ENCODE assay signal across 27 cellular contexts in genomic region chr2:76688732-76689131, GRCh38.
DNase-seq lines count a peak whose midpoint lies in the region; ATAC-seq, FAIRE-seq and TF ChIP-seq lines count a peak whose summit lies in the region.
"Had no signal": no experiment of that assay in that cellular context is flagged by ENCODE, and none has a peak within 500 bp of the region (broad histone marks: within the 10 kb centered on the region; RNA-seq: fewer than 3 reads in every experiment).

No MANE protein-coding gene starts in this region.

- H4K91ac ChIP-seq in H9 (ENCODE audit: insufficient read length, low read depth, low read length): no peak overlapping the region

- no peak overlapping the region for H3K9ac ChIP-seq in HepG2 (ENCODE audit: insufficient read depth, low read depth, low read length)
- no peak overlapping the region for H3K9ac ChIP-seq in H9 (ENCODE audit: extremely low read depth, insufficient read length, low read length)
- no peak overlapping the region for H3K9ac ChIP-seq in endodermal cell (ENCODE audit: extremely low read depth, low read length, poor library complexity, severe bottlenecking)
- H3K9ac ChIP-seq: BLaER1 had no signal

- H4K20me1 ChIP-seq in HepG2 (ENCODE audit: insufficient read depth, low read length) (no peaks in the 10 kb centered on the region), H9 (ENCODE audit: control insufficient read depth, insufficient read depth, insufficient read length) (no peaks in the 10 kb centered on the region)
- H4K20me1 ChIP-seq: BLaER1 had no signal

- H3K79me1 ChIP-seq in H9 (ENCODE audit: insufficient read depth, low read depth, low read length, poor library complexity, severe bottlenecking): no peaks in the 10 kb centered on the region

- H4K8ac ChIP-seq in H9 (replicated peaks; ENCODE audit: insufficient read length, low read depth, low read length): no peak overlapping the region

- no peak for FAIRE-seq in HepG2 (lab: Jason Lieb, UNC)
- FAIRE-seq: A204.1, GM12878, GM12892, GM18507 had no signal

- H2AK5ac ChIP-seq in H9 (ENCODE audit: insufficient read length, low read length): no peak overlapping the region

- H3K27ac ChIP-seq in HepG2 (ENCODE audit: extremely low read length, insufficient read depth, low read length) (no peak overlapping the region), right lobe of liver (no peak overlapping the region), H9 (ENCODE audit: insufficient read length, low read depth, low read length) (no peak overlapping the region), endodermal cell (ENCODE audit: low read depth, low read length) (no peak overlapping the region)
- H3K27ac ChIP-seq: BLaER1 had no signal

- H2BK12ac ChIP-seq in H9 (ENCODE audit: insufficient read length, low read depth, low read length): no peak overlapping the region

- H3K4me1 Mint-ChIP-seq in H9 (peaks cover 14 to 17% of the 10 kb centered on the region in 2 experiments), endodermal cell (peaks cover 26% of the 10 kb centered on the region)
- H3K4me1 Mint-ChIP-seq: CD14-positive monocyte; CD4-positive, alpha-beta memory T cell; CD4-positive, CD25-positive, alpha-beta regulatory T cell; CD8-positive, alpha-beta memory T cell had no signal

- H3K23me2 ChIP-seq in H9 (ENCODE audit: insufficient read length, low read depth, low read length, poor library complexity, severe bottlenecking): no peaks in the 10 kb centered on the region

- H3K36me3 Mint-ChIP-seq in H9 (ENCODE audit: insufficient read depth in 1 of 3, low read depth in 3 of 3): no peaks in the 10 kb centered on the region
- H3K36me3 Mint-ChIP-seq in endodermal cell (ENCODE audit: low read depth): no peaks in the 10 kb centered on the region
- H3K36me3 Mint-ChIP-seq: CD14-positive monocyte; CD4-positive, alpha-beta memory T cell; CD4-positive, CD25-positive, alpha-beta regulatory T cell had no signal

- H3K4me2 ChIP-seq in HepG2 (ENCODE audit: low read depth, low read length): no peak overlapping the region
- no peak overlapping the region for H3K4me2 ChIP-seq in H9 (ENCODE audit: insufficient read depth, insufficient read length, low read length)
- H3K4me2 ChIP-seq: BLaER1 had no signal

- TF ChIP-seq CTCF in HepG2 (CRISPR knock-in tag; IDR thresholded peaks at IDR 0.05) (no peak), right lobe of liver (IDR thresholded peaks at IDR 0.05) (no peak), H9 (conservative IDR thresholded peaks at IDR 0.05) (peak; percentile 28; the same call in 2 of the 3 replicates), endodermal cell (conservative IDR thresholded peaks at IDR 0.05) (peak; percentile 62)

- H2BK20ac ChIP-seq in H9 (ENCODE audit: low read depth, low read length, poor library complexity, severe bottlenecking): no peak overlapping the region

- H3K79me2 ChIP-seq in HepG2 (ENCODE audit: insufficient read depth, low read length): no peaks in the 10 kb centered on the region
- no peaks in the 10 kb centered on the region for H3K79me2 ChIP-seq in H9 (ENCODE audit: insufficient read depth, low read length)

- no peak for TF ChIP-seq RAD21 in HepG2 (CRISPR knock-in tag; IDR thresholded peaks at IDR 0.05)

- H2BK5ac ChIP-seq in H9 (ENCODE audit: insufficient read length, low read length): no peak overlapping the region

- POLR2A ChIA-PET in HepG2 (lab: Yijun Ruan, JAX): no interaction called here

- H3K14ac ChIP-seq in H9 (ENCODE audit: insufficient read depth, low read length): no peak overlapping the region

- H3K9me3 Mint-ChIP-seq in H9: no peaks in the 10 kb centered on the region
- no peaks in the 10 kb centered on the region for H3K9me3 Mint-ChIP-seq in endodermal cell

- TF ChIP-seq EP300 in HepG2 (IDR thresholded peaks at IDR 0.05; ENCODE audit: low read depth in 2 of 2, low read length in 2 of 2) (no peak), HepG2 (CRISPR knock-in tag; IDR thresholded peaks at IDR 0.05; ENCODE audit: borderline replicate concordance) (no peak)

- H3K18ac ChIP-seq in H9 (ENCODE audit: insufficient read length, low read depth, low read length): no peak overlapping the region

- intact Hi-C loops in HepG2 (cut with micrococcal nuclease; ENCODE audit: unreplicated experiment): no loop called here
- intact Hi-C loops in right lobe of liver (cut with DNase I): no loop called here

- no peak overlapping the region for H3K56ac ChIP-seq in H9 (ENCODE audit: insufficient read length, low read depth, low read length)

- DNase-seq in HepG2 (ENCODE audit: low spot score) (no peak), right lobe of liver (no peak), H9 (no peak), endodermal cell (no peak), NCI-H2227 (lab: John Stamatoyannopoulos, UW; ENCODE audit: unreplicated experiment) (no peak)
- DNase-seq: 8988T; ACHN; BE2C; C1 segment of cervical spinal cord; CD4-positive, alpha-beta memory T cell; CD4-positive, CD25-positive, alpha-beta regulatory T cell; CD8-positive, alpha-beta memory T cell; COR-L47; DMS 273 treated with DMSO at 0.1 percent for 48 hours; DMS153; DMS53; DMS79; DND-41; EL; GDM1 had no signal

- no peak overlapping the region for H2BK15ac ChIP-seq in H9 (ENCODE audit: low read depth, low read length)

- no peak overlapping the region for H3K4ac ChIP-seq in H9 (ENCODE audit: low read depth, low read length)

- no TSS peak for BruUV-seq in HepG2 (replicated peaks; lab: Mats Ljungman, UMichigan)

- 4% methylated on average over 1 of the region's 1 CpG for WGBS in HepG2 (ENCODE audit: low lambda C conversion rate)
- WGBS in right lobe of liver (ENCODE audit: insufficient coverage, low coverage, low lambda C conversion rate, missing lambda C conversion rate): 17% methylated on average over 1 of the region's 1 CpG
- no CpG with 5 or more reads among the region's 1 CpG for WGBS in H9 (ENCODE audit: extremely low coverage, insufficient read length, low lambda C conversion rate)
- WGBS in endodermal cell (ENCODE audit: insufficient coverage in 1 of 2, insufficient read length in 1 of 2), 2 experiments: 76 to 100% methylated on average over 1 of the region's 1 CpG

- no peak for TF ChIP-seq POLR2A in HepG2 (IDR thresholded peaks at IDR 0.05; ENCODE audit: insufficient read depth in 1 of 2, low read depth in 2 of 2, low read length in 2 of 2)
- no peak for TF ChIP-seq POLR2A in right lobe of liver (IDR thresholded peaks at IDR 0.05)

- CTCF ChIA-PET in HepG2 (lab: Yijun Ruan, JAX; ENCODE audit: low intra/inter-chr PET ratio, low total read pairs): no interaction called here

- H3K9me3 ChIP-seq in HepG2 (ENCODE audit: low read length) (no peaks in the 10 kb centered on the region), right lobe of liver (no peaks in the 10 kb centered on the region), H9 (ENCODE audit: control insufficient read depth, low read depth, low read length) (no peaks in the 10 kb centered on the region), endodermal cell (ENCODE audit: control insufficient read depth, low read length) (no peaks in the 10 kb centered on the region)
- H3K9me3 ChIP-seq: BE2C, BLaER1 had no signal

- H3T11ph ChIP-seq in H9 (ENCODE audit: low read length): no peak overlapping the region

- ATAC-seq in HepG2 (0 out of 3 replicates have a peak, but pooled peaks have one; percentile 44), right lobe of liver (no peak), GM21529 (IDR thresholded peaks at IDR 0.05; ENCODE audit: unreplicated experiment) (no peak)
- ATAC-seq: GM12878 had no signal

- no peaks in the 10 kb centered on the region for H3K27me3 ChIP-seq in HepG2 (ENCODE audit: control insufficient read depth in 1 of 2, insufficient read depth in 2 of 2, low read length in 2 of 2)
- H3K27me3 ChIP-seq in right lobe of liver: no peaks in the 10 kb centered on the region
- no peaks in the 10 kb centered on the region for H3K27me3 ChIP-seq in H9 (ENCODE audit: insufficient read depth, low read length)
- no peaks in the 10 kb centered on the region for H3K27me3 ChIP-seq in endodermal cell (ENCODE audit: control insufficient read depth, insufficient read depth, low read length, poor library complexity, severe bottlenecking)
- H3K27me3 ChIP-seq: BE2C, BLaER1 had no signal

- H4K5ac ChIP-seq in H9 (ENCODE audit: insufficient read length, low read depth, low read length): no peak overlapping the region

- no peaks in the 10 kb centered on the region for H3K36me3 ChIP-seq in HepG2 (replicated peaks in 1 of 2; ENCODE audit: control insufficient read depth in 1 of 2, insufficient read depth in 2 of 2, low read length in 2 of 2)
- no peaks in the 10 kb centered on the region for H3K36me3 ChIP-seq in right lobe of liver
- no peaks in the 10 kb centered on the region for H3K36me3 ChIP-seq in endodermal cell (ENCODE audit: control insufficient read depth, insufficient read depth, low read length)
- H3K36me3 ChIP-seq: BE2C, BLaER1 had no signal

- no peaks in the 10 kb centered on the region for H3K27me3 Mint-ChIP-seq in H9 (ENCODE audit: low read depth)
- H3K27me3 Mint-ChIP-seq in endodermal cell (ENCODE audit: insufficient read depth): no peaks in the 10 kb centered on the region
- H3K27me3 Mint-ChIP-seq: CD4-positive, alpha-beta memory T cell; CD4-positive, CD25-positive, alpha-beta regulatory T cell; CD8-positive, alpha-beta memory T cell had no signal

- H2BK120ac ChIP-seq in H9 (ENCODE audit: low read depth, low read length, poor library complexity, severe bottlenecking): no peak overlapping the region

- no peak overlapping the region for H3K4me3 ChIP-seq in HepG2 (replicated peaks in 1 of 3; ENCODE audit: insufficient read depth in 1 of 3, low read depth in 2 of 3, low read length in 3 of 3)
- no peak overlapping the region for H3K4me3 ChIP-seq in right lobe of liver
- no peak overlapping the region for H3K4me3 ChIP-seq in endodermal cell (ENCODE audit: low read length)
- H3K4me3 ChIP-seq: BLaER1, GM12878 had no signal

- no peak overlapping the region for H2AFZ ChIP-seq in HepG2 (ENCODE audit: low read length)
- H2AFZ ChIP-seq in H9 (ENCODE audit: low read length): no peak overlapping the region

- H3K23ac ChIP-seq in H9 (ENCODE audit: insufficient read length, low read depth, low read length): no peak overlapping the region

- no peak overlapping the region for H3K27ac Mint-ChIP-seq in H9
- H3K27ac Mint-ChIP-seq in endodermal cell: no peak overlapping the region
- H3K27ac Mint-ChIP-seq: CD14-positive monocyte; CD4-positive, alpha-beta memory T cell; CD4-positive, CD25-positive, alpha-beta regulatory T cell; CD8-positive, alpha-beta memory T cell had no signal

- H3K4me1 ChIP-seq in HepG2 (ENCODE audit: insufficient read depth, low read length) (no peaks in the 10 kb centered on the region), right lobe of liver (no peaks in the 10 kb centered on the region), H9 (ENCODE audit: insufficient read depth, low read length) (no peaks in the 10 kb centered on the region), endodermal cell (ENCODE audit: control insufficient read depth, insufficient read depth, low read length) (peaks cover 4% of the 10 kb centered on the region)
- H3K4me1 ChIP-seq: BE2C, BLaER1 had no signal

- H3K4me3 Mint-ChIP-seq in H9 (no peak overlapping the region), endodermal cell (no peak overlapping the region)
- H3K4me3 Mint-ChIP-seq: CD14-positive monocyte; CD4-positive, alpha-beta memory T cell; CD4-positive, CD25-positive, alpha-beta regulatory T cell; CD8-positive, alpha-beta memory T cell had no signal

- in situ Hi-C loops in HepG2 (cut with HindIII; ENCODE audit: extremely low pct_ligation_motif_present, low pct_unique_long_range_greater_than_20kb): no loop called here

TF ChIP-seq in HepG2, 621 proteins besides CTCF, POLR2A, EP300 and RAD21 (continues in another document):
- TF ChIP-seq ARNT2 (CRISPR knock-in tag; IDR thresholded peaks at IDR 0.05; ENCODE audit: low read depth): no peak

Comparison
In these comparisons a context has a peak if more than half of its experiments do, and no peak if none do; other contexts are left out.
1. CTCF ChIP-seq: peak in H9 (single experiment) and endodermal cell (single experiment); none in HepG2 (single experiment) and right lobe of liver (0 of 4).